22 cellular contexts compared by ENCODE assay signal in genomic region chr13:32947411-32947810, GRCh38.
"Had no signal": no experiment of that assay in that cellular context is flagged by ENCODE, and none has a peak within 500 bp of the region (broad histone marks: within the 10 kb centered on the region; RNA-seq: fewer than 3 reads in every experiment).

No MANE protein-coding gene starts in this region.

- DNase-seq: activated CD4-positive, alpha-beta T cell treated with anti-CD3 and anti-CD28 coated beads, Interleukin-2, amount 10 ng/mL, durations not matched to agents 24 days and 14 days; activated CD4-positive, alpha-beta T cell treated with anti-CD3 and anti-CD28 coated beads, Interleukin-2, amount 50 U/mL, for 4 hours; activated CD8-positive, alpha-beta T cell treated with anti-CD3 and anti-CD28 coated beads for 36 hours; activated effector memory CD4-positive, alpha-beta T cell treated with anti-CD3 and anti-CD28 coated beads, Interleukin-2, amount 50 U/mL, for 16 hours; activated naive CD4-positive, alpha-beta T cell; activated naive CD4-positive, alpha-beta T cell treated with anti-CD3 and anti-CD28 coated beads, Interleukin-2, amount 50 U/mL, for 16 hours; activated naive CD8-positive, alpha-beta T cell treated with anti-CD3 and anti-CD28 coated beads for 36 hours; activated T-cell treated with anti-CD3 and anti-CD28 coated beads, Interleukin-2, amount 50 U/mL, for 1 hour; activated T-cell treated with anti-CD3 and anti-CD28 coated beads, Interleukin-2, amount 50 U/mL, for 72 hours; amniotic stem cell; aorta; cerebellar nuclear complex; NCI-H1436 treated with DMSO at 0.1 percent for 48 hours; NCI-H526 treated with DMSO at 0.1 percent for 48 hours; Peyer's patch; RPMI8226; SHP77 treated with DMSO at 0.1 percent for 48 hours had no signal

- H3K27ac Mint-ChIP-seq: activated CD4-positive, alpha-beta T cell treated with anti-CD3 and anti-CD28 coated beads, Interleukin-2, amount 10 ng/mL, durations not matched to agents 24 days and 14 days; activated CD8-positive, alpha-beta T cell treated with anti-CD3 and anti-CD28 coated beads for 36 hours; activated naive CD8-positive, alpha-beta T cell treated with anti-CD3 and anti-CD28 coated beads for 36 hours; activated T-cell treated with anti-CD3 and anti-CD28 coated beads, Interleukin-2, amount 50 U/mL, for 72 hours; activated T-helper 17 cell treated with anti-CD3 and anti-CD28 coated beads, Interleukin-2, amount 50 U/mL, for 72 hours; T-helper 1 cell treated with Interleukin-12 subunit alpha and Interleukin-12 subunit beta and Interleukin-4 antibody, amounts not matched to agents 30 μg/mL and 1 μg/mL, for 36 hours; T-helper 2 cell treated with Interferon-gamma antibody and Interleukin-4, amounts not matched to agents 5 μg/mL and 100 μg/mL, for 36 hours had no signal

- H3K9me3 ChIP-seq: Peyer's patch had no signal

- H3K4me3 ChIP-seq: cardiac muscle cell, K562, Peyer's patch had no signal

- H3K27ac ChIP-seq: cardiac muscle cell, Peyer's patch had no signal

- H3K4me3 Mint-ChIP-seq: activated CD4-positive, alpha-beta T cell treated with anti-CD3 and anti-CD28 coated beads, Interleukin-2, amount 10 ng/mL, durations not matched to agents 24 days and 14 days; activated CD8-positive, alpha-beta T cell treated with anti-CD3 and anti-CD28 coated beads for 36 hours; activated naive CD8-positive, alpha-beta T cell treated with anti-CD3 and anti-CD28 coated beads for 36 hours; activated T-cell treated with anti-CD3 and anti-CD28 coated beads, Interleukin-2, amount 50 U/mL, for 72 hours; activated T-helper 17 cell treated with anti-CD3 and anti-CD28 coated beads, Interleukin-2, amount 50 U/mL, for 72 hours; T-helper 1 cell treated with Interleukin-12 subunit alpha and Interleukin-12 subunit beta and Interleukin-4 antibody, amounts not matched to agents 30 μg/mL and 1 μg/mL, for 36 hours; T-helper 2 cell treated with Interferon-gamma antibody and Interleukin-4, amounts not matched to agents 5 μg/mL and 100 μg/mL, for 36 hours had no signal

- H3K36me3 Mint-ChIP-seq: activated naive CD8-positive, alpha-beta T cell treated with anti-CD3 and anti-CD28 coated beads for 36 hours had no signal

- H3K4me1 ChIP-seq: Peyer's patch had no signal

- ATAC-seq: activated CD8-positive, alpha-beta T cell treated with anti-CD3 and anti-CD28 coated beads for 36 hours; activated T-cell treated with anti-CD3 and anti-CD28 coated beads, Interleukin-2, amount 50 U/mL, for 72 hours; activated T-helper 17 cell treated with anti-CD3 and anti-CD28 coated beads, Interleukin-2, amount 50 U/mL, for 72 hours; K562 had no signal

- H3K36me3 ChIP-seq: cardiac muscle cell, Peyer's patch had no signal

- H3K4me1 Mint-ChIP-seq: activated naive CD8-positive, alpha-beta T cell treated with anti-CD3 and anti-CD28 coated beads for 36 hours; activated T-helper 17 cell treated with anti-CD3 and anti-CD28 coated beads, Interleukin-2, amount 50 U/mL, for 72 hours had no signal

- H3K27me3 Mint-ChIP-seq: activated CD8-positive, alpha-beta T cell treated with anti-CD3 and anti-CD28 coated beads for 36 hours; activated naive CD8-positive, alpha-beta T cell treated with anti-CD3 and anti-CD28 coated beads for 36 hours; activated T-helper 17 cell treated with anti-CD3 and anti-CD28 coated beads, Interleukin-2, amount 50 U/mL, for 72 hours had no signal

- H3K9me3 Mint-ChIP-seq: activated CD8-positive, alpha-beta T cell treated with anti-CD3 and anti-CD28 coated beads for 36 hours; activated naive CD8-positive, alpha-beta T cell treated with anti-CD3 and anti-CD28 coated beads for 36 hours; activated T-helper 17 cell treated with anti-CD3 and anti-CD28 coated beads, Interleukin-2, amount 50 U/mL, for 72 hours; T-helper 2 cell treated with Interferon-gamma antibody and Interleukin-4, amounts not matched to agents 5 μg/mL and 100 μg/mL, for 36 hours had no signal
